Comparison of ENCODE assay signal across 24 cellular contexts in the genomic region with DNA sequence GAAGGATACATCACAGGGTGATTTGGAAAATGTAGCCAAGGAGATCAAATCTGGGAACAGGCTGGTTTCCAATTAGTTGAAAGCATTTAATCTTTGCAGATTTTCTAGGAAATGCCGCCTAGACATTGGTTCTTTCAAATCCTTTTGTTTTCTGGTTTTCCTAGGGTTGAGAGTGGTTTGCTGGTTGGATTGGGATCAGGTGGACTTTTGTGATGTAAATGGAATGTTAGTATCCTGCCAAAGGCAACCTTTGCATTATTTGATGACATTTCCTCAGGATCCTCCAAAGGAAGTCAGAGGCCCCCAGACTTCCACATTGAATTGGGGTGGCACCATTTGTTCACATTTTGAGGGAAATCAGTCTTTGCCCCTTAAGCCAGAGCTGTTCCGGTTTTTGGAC.
DNase-seq lines count a peak whose midpoint lies in the region; ATAC-seq, FAIRE-seq and TF ChIP-seq lines count a peak whose summit lies in the region.
"Had no signal": no experiment of that assay in that cellular context is flagged by ENCODE, and none has a peak within 500 bp of the region (broad histone marks: within the 10 kb centered on the region; RNA-seq: fewer than 3 reads in every experiment).

No MANE protein-coding gene starts in this region.

- TF ChIP-seq EP300 in A549 (IDR thresholded peaks at IDR 0.05), result no peak

- ATAC-seq in A549 (no peak), WTC11 (peak; percentile 83)
- ATAC-seq: GM12878, HCT116 had no signal

- no peak for TF ChIP-seq POLR2A in A549 (IDR thresholded peaks at IDR 0.05; ENCODE audit: low read length)

- TF ChIP-seq RAD21 in A549 (conservative IDR thresholded peaks at IDR 0.05 in 1 of 2, IDR thresholded peaks at IDR 0.05 in 1 of 2), result no peak

- WGBS in A549 (ENCODE audit: missing lambda C conversion rate), result 49% methylated on average over 2 of the region's 2 CpGs

- CTCF ChIA-PET in A549 (lab: Yijun Ruan, JAX), result no interaction called here
- CTCF ChIA-PET in WTC11 (lab: Charles Lee), result interaction anchor here (1.4 kb wide), 1 partner anchor 29 kb away, joined by 3 read pairs; no protein-coding TSS in a partner anchor

- no peak overlapping the region for H3K27ac ChIP-seq in A549
- H3K27ac ChIP-seq: BLaER1 treated with 17β-estradiol and CSF1 and Interleukin-3, amounts not matched to agents 10 nM and 100 nM had no signal

- FAIRE-seq in A549 (lab: Jason Lieb, UNC), result peak; percentile 18
- FAIRE-seq: GM12878, GM19239, H54, HTR-8/SVneo had no signal

- H3K27me3 Mint-ChIP-seq in WTC11 (ENCODE audit: low read depth) (no peaks in the 10 kb centered on the region), endothelial cell (ENCODE audit: unreplicated experiment) (peaks cover 3% of the 10 kb centered on the region)
- H3K27me3 Mint-ChIP-seq: B cell had no signal

- H3K4me1 ChIP-seq in A549, result no peaks in the 10 kb centered on the region
- H3K4me1 ChIP-seq: BLaER1 treated with 17β-estradiol and CSF1 and Interleukin-3, amounts not matched to agents 10 nM and 100 nM had no signal

- H3K4me1 Mint-ChIP-seq in WTC11, result peaks cover 37% of the 10 kb centered on the region
- H3K4me1 Mint-ChIP-seq in endothelial cell (ENCODE audit: unreplicated experiment), result peaks cover 28% of the 10 kb centered on the region
- H3K4me1 Mint-ChIP-seq: B cell; CD8-positive, alpha-beta memory T cell had no signal

- DNase-seq in A549 (ENCODE audit: low read depth in 1 of 2, low spot score in 1 of 2) (no peak), WTC11 (ENCODE audit: low spot score) (no peak), endothelial cell (ENCODE audit: low spot score) (peak; percentile 6), iPS-NIHi11 (ENCODE audit: low spot score) (peak; percentile 19), NCI-H748 (lab: John Stamatoyannopoulos, UW; ENCODE audit: unreplicated experiment) (no peak), amygdala (lab: John Stamatoyannopoulos, UW) (no peak), activated gamma-delta T cell treated with Interleukin-2 at 50 U/mL for 16 hours (no peak), SIG-M5 (lab: John Stamatoyannopoulos, UW) (no peak)
- DNase-seq: 8988T; CD8-positive, alpha-beta memory T cell; COR-L47; DMS 273 treated with DMSO at 0.1 percent for 48 hours; DMS53; DND-41; EL; HFFc6; IMR-90 had no signal

- H3K4me3 Mint-ChIP-seq in WTC11, result no peak overlapping the region
- H3K4me3 Mint-ChIP-seq in endothelial cell (ENCODE audit: unreplicated experiment), result no peak overlapping the region
- H3K4me3 Mint-ChIP-seq: B cell; CD8-positive, alpha-beta memory T cell; HFFc6 had no signal

- H3K36me3 Mint-ChIP-seq in WTC11, result peaks cover 3% of the 10 kb centered on the region; the same call in 1 of the 2 replicates
- no peaks in the 10 kb centered on the region for H3K36me3 Mint-ChIP-seq in endothelial cell (ENCODE audit: low read depth, unreplicated experiment)
- H3K36me3 Mint-ChIP-seq: CD8-positive, alpha-beta memory T cell had no signal

- H3K4me2 ChIP-seq in A549, result no peak overlapping the region
- H3K4me2 ChIP-seq: BLaER1 treated with 17β-estradiol and CSF1 and Interleukin-3, amounts not matched to agents 10 nM and 100 nM had no signal

- no peaks in the 10 kb centered on the region for H3K9me3 ChIP-seq in A549

- TF ChIP-seq CTCF in A549 (IDR thresholded peaks at IDR 0.05) (no peak), WTC11 (IDR thresholded peaks at IDR 0.05) (no peak), endothelial cell (IDR thresholded peaks at IDR 0.05; ENCODE audit: unreplicated experiment) (no peak)

- H3K27ac Mint-ChIP-seq in WTC11 (peak overlapping the region; percentile 8; the same call in 1 of the 2 replicates), endothelial cell (ENCODE audit: unreplicated experiment) (peak overlapping the region; percentile 77)
- H3K27ac Mint-ChIP-seq: B cell; CD8-positive, alpha-beta memory T cell; HFFc6 had no signal

- peaks cover 20% of the 10 kb centered on the region for H3K9me3 Mint-ChIP-seq in WTC11
- H3K9me3 Mint-ChIP-seq in endothelial cell (ENCODE audit: unreplicated experiment), result no peaks in the 10 kb centered on the region
- H3K9me3 Mint-ChIP-seq: HFFc6 had no signal

- POLR2A ChIA-PET in A549 (lab: Yijun Ruan, JAX), result no interaction called here
- POLR2A ChIA-PET in WTC11 (lab: Charles Lee), result no interaction called here

- H3K4me3 ChIP-seq in A549, result no peak overlapping the region
- H3K4me3 ChIP-seq: BLaER1 treated with 17β-estradiol and CSF1 and Interleukin-3, amounts not matched to agents 10 nM and 100 nM; GM12878 had no signal

TF ChIP-seq in A549, 52 proteins besides CTCF, POLR2A, EP300 and RAD21 (continues in another document):
- TF ChIP-seq, protein P1, sequence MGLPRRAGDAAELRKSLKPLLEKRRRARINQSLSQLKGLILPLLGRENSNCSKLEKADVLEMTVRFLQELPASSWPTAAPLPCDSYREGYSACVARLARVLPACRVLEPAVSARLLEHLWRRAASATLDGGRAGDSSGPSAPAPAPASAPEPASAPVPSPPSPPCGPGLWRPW (IDR thresholded peaks at IDR 0.05), result no peak
- no peak for TF ChIP-seq GATA3 (IDR thresholded peaks at IDR 0.05; ENCODE audit: borderline replicate concordance)
- no peak for TF ChIP-seq CHD4 (IDR thresholded peaks at IDR 0.05; ENCODE audit: borderline replicate concordance)
- TF ChIP-seq CEBPB (IDR thresholded peaks at IDR 0.05), result no peak
- TF ChIP-seq RFX5 (IDR thresholded peaks at IDR 0.05), result no peak
- no peak for TF ChIP-seq HMGXB4 (CRISPR knock-in tag; IDR thresholded peaks at IDR 0.05; ENCODE audit: borderline replicate concordance)
- TF ChIP-seq CBX8 (IDR thresholded peaks at IDR 0.05), result no peak
- TF ChIP-seq BCL3 (IDR thresholded peaks at IDR 0.05), result no peak
- TF ChIP-seq MYC (IDR thresholded peaks at IDR 0.05; ENCODE audit: borderline replicate concordance, low read length), result no peak

TF ChIP-seq in WTC11, 78 proteins besides CTCF, POLR2A, EP300 and RAD21:
- no peak for TF ChIP-seq ZNF423 (CRISPR knock-in tag; IDR thresholded peaks at IDR 0.05)
- 0 out of 2 replicates have a peak, but pooled peaks have one; percentile 44 for TF ChIP-seq MYBL2 (CRISPR knock-in tag; IDR thresholded peaks at IDR 0.05)
- 0 out of 2 replicates have a peak, but pooled peaks have one; percentile 7 for TF ChIP-seq ZBTB43 (CRISPR knock-in tag; IDR thresholded peaks at IDR 0.05)

Comparison
In these comparisons a context has a peak if more than half of its experiments do, and no peak if none do; other contexts are left out.
1. DNase-seq: peak in endothelial cell (single experiment) and iPS-NIHi11 (single experiment); none in A549 (0 of 2), WTC11 (single experiment), NCI-H748 (single experiment), amygdala (0 of 56), activated gamma-delta T cell treated with Interleukin-2 at 50 U/mL for 16 hours (single experiment) and SIG-M5 (single experiment).